28 cellular contexts compared by ENCODE assay signal in the genomic region with DNA sequence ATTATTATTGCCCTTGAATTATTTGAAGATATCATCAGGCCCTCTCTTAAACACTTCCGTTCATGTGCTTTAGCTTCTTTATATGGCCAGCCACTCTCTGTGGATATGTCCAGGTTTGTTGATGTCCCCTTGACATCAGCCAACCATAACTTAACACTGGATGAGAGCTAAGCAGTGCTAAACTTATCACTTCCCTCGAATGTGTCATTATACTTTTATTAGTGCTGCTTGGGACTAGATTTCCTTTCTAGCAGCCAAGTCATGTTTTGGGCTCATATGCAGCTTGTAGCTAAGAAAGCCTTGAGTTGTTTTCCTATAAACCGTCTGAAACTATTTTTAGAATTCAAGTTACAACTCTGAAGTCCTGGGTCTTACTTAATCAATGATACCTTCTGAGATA.
"Had no signal": no experiment of that assay in that cellular context is flagged by ENCODE, and none has a peak within 500 bp of the region (broad histone marks: within the 10 kb centered on the region; RNA-seq: fewer than 3 reads in every experiment).

No MANE protein-coding gene starts in this region.

- H3K4me1 ChIP-seq: esophagus squamous epithelium, parathyroid adenoma had no signal

- H3K4me3 Mint-ChIP-seq: activated CD4-positive, alpha-beta memory T cell treated with anti-CD3 and anti-CD28 coated beads for 36 hours; activated naive CD4-positive, alpha-beta T cell treated with anti-CD3 and anti-CD28 coated beads for 36 hours; activated naive CD8-positive, alpha-beta T cell treated with anti-CD3 and anti-CD28 coated beads for 36 hours; activated T-helper 1 cell treated with anti-CD3 and anti-CD28 coated beads, Interleukin-12 subunit alpha, Interleukin-12 subunit beta, Interleukin-2, Interleukin-4 antibody, amounts not matched to agents 30 ng/mL and 10 ng/mL and 1 ng/mL, durations not matched to agents 14 hours and 24 hours and 36 hours; dendritic cell treated with granulocyte-macrophage colony-stimulating factor and Interleukin-4, amounts not matched to agents 40 ng/mL and 50 ng/mL, for 4 days; naive B cell; neural crest cell; T-helper 1 cell treated with Interleukin-12 subunit alpha and Interleukin-12 subunit beta and Interleukin-4 antibody, amounts not matched to agents 30 μg/mL and 1 μg/mL, for 36 hours; type B pancreatic cell had no signal

- H3K27me3 Mint-ChIP-seq: type B pancreatic cell had no signal

- H3K27ac Mint-ChIP-seq: activated CD4-positive, alpha-beta memory T cell treated with anti-CD3 and anti-CD28 coated beads for 36 hours; activated naive CD4-positive, alpha-beta T cell treated with anti-CD3 and anti-CD28 coated beads for 36 hours; activated naive CD8-positive, alpha-beta T cell treated with anti-CD3 and anti-CD28 coated beads for 36 hours; activated T-helper 1 cell treated with anti-CD3 and anti-CD28 coated beads, Interleukin-12 subunit alpha, Interleukin-12 subunit beta, Interleukin-2, Interleukin-4 antibody, amounts not matched to agents 30 ng/mL and 10 ng/mL and 1 ng/mL, durations not matched to agents 14 hours and 24 hours and 36 hours; dendritic cell treated with granulocyte-macrophage colony-stimulating factor and Interleukin-4, amounts not matched to agents 40 ng/mL and 50 ng/mL, for 4 days; naive B cell; T-helper 1 cell treated with Interleukin-12 subunit alpha and Interleukin-12 subunit beta and Interleukin-4 antibody, amounts not matched to agents 30 μg/mL and 1 μg/mL, for 36 hours; type B pancreatic cell had no signal

- H3K36me3 ChIP-seq: adrenal gland, esophagus squamous epithelium had no signal

- H3K9me3 ChIP-seq: adrenal gland, esophagus squamous epithelium, SK-N-SH, testis had no signal

- H3K4me2 ChIP-seq: SK-N-SH had no signal

- H3K27me3 ChIP-seq: adrenal gland, esophagus squamous epithelium, testis had no signal

- H3K9me3 Mint-ChIP-seq: activated CD4-positive, alpha-beta memory T cell treated with anti-CD3 and anti-CD28 coated beads for 36 hours; activated naive CD4-positive, alpha-beta T cell treated with anti-CD3 and anti-CD28 coated beads for 36 hours; activated T-helper 1 cell treated with anti-CD3 and anti-CD28 coated beads, Interleukin-12 subunit alpha, Interleukin-12 subunit beta, Interleukin-2, Interleukin-4 antibody, amounts not matched to agents 30 ng/mL and 10 ng/mL and 1 ng/mL, durations not matched to agents 14 hours and 24 hours and 36 hours; dendritic cell treated with granulocyte-macrophage colony-stimulating factor and Interleukin-4, amounts not matched to agents 40 ng/mL and 50 ng/mL, for 4 days; neural crest cell; T-helper 1 cell treated with Interleukin-12 subunit alpha and Interleukin-12 subunit beta and Interleukin-4 antibody, amounts not matched to agents 30 μg/mL and 1 μg/mL, for 36 hours had no signal

- H3K4me3 ChIP-seq: adrenal gland, esophagus squamous epithelium, testis had no signal

- H3K36me3 Mint-ChIP-seq: activated CD4-positive, alpha-beta memory T cell treated with anti-CD3 and anti-CD28 coated beads for 36 hours; activated naive CD8-positive, alpha-beta T cell treated with anti-CD3 and anti-CD28 coated beads for 36 hours; naive B cell; type B pancreatic cell had no signal

- H3K4me1 Mint-ChIP-seq: activated naive CD8-positive, alpha-beta T cell treated with anti-CD3 and anti-CD28 coated beads for 36 hours; naive B cell; neural crest cell had no signal

- H3K9ac ChIP-seq: parathyroid adenoma, SK-N-SH had no signal

- DNase-seq: activated CD4-positive, alpha-beta memory T cell treated with anti-CD3 and anti-CD28 coated beads for 36 hours; activated CD4-positive, alpha-beta T cell treated with anti-CD3 and anti-CD28 coated beads for 48 hours; activated CD8-positive, alpha-beta memory T cell treated with anti-CD3 and anti-CD28 coated beads, Interleukin-2, amount 50 U/mL, for 4 hours; activated effector memory CD4-positive, alpha-beta T cell treated with anti-CD3 and anti-CD28 coated beads, Interleukin-2, amount 50 U/mL, for 16 hours; activated naive CD4-positive, alpha-beta T cell treated with anti-CD3 and anti-CD28 coated beads for 36 hours; activated naive CD8-positive, alpha-beta T cell treated with anti-CD3 and anti-CD28 coated beads for 36 hours; activated T-cell treated with anti-CD3 and anti-CD28 coated beads, Interleukin-2, amount 50 U/mL, for 1 hour; adrenal gland; central memory CD4-positive, alpha-beta T cell; esophagus squamous epithelium; glutamatergic neuron; mammary epithelial cell; naive B cell; nucleus accumbens; SK-N-SH; stimulated activated CD4-positive, alpha-beta T cell treated with anti-CD3 and anti-CD28 coated beads, Interleukin-12 subunit alpha, Interleukin-12 subunit beta, amount 100 ng/mL, for 4 hours; stimulated activated CD4-positive, alpha-beta T cell treated with anti-CD3 and anti-CD28 coated beads, Interleukin-4, amount 100 ng/mL, for 1 hour; stimulated activated naive CD8-positive, alpha-beta T cell treated with anti-CD3 and anti-CD28 coated beads, Interleukin-15, Interleukin-2, amounts not matched to agents 100 U/mL and 50 U/mL, for 24 hours; SW 1271; T-helper 9 cell; testis had no signal

- H3K27ac ChIP-seq: esophagus squamous epithelium, parathyroid adenoma, testis, VCaP had no signal

- ATAC-seq: stimulated activated naive CD8-positive, alpha-beta T cell treated with anti-CD3 and anti-CD28 coated beads, Interleukin-15, Interleukin-2, amounts not matched to agents 100 U/mL and 50 U/mL, for 24 hours had no signal
